Comparison of ENCODE assay signal across 19 cellular contexts in the genomic region with DNA sequence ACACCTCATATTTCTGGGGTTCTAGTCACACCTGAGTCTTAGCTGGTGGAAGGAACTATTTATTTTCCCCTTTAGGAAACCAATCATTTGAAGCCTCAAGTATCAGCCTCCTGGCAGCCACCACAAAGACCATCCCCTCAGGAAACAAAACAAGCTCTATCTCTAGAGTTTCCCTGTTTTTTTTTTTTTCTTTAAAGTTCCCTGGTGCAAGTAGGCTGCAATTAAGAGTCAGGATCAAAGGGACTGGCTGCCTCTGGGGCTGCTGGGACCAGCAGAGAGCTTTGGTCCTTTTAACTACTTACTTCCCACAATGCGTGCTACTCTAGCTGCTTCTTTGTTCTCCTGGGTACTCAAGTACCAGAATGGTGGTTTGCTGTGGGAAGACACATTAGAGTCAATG.
"Had no signal": no experiment of that assay in that cellular context is flagged by ENCODE, and none has a peak within 500 bp of the region (broad histone marks: within the 10 kb centered on the region; RNA-seq: fewer than 3 reads in every experiment).

No MANE protein-coding gene starts in this region.

- H3K27me3 Mint-ChIP-seq: activated CD8-positive, alpha-beta T cell treated with anti-CD3 and anti-CD28 coated beads for 36 hours; activated naive CD8-positive, alpha-beta T cell had no signal

- ATAC-seq: activated CD8-positive, alpha-beta T cell treated with anti-CD3 and anti-CD28 coated beads for 36 hours; body of pancreas; foreskin keratinocyte; stimulated activated effector memory CD8-positive, alpha-beta T cell treated with anti-CD3 and anti-CD28 coated beads, Interleukin-12 subunit alpha, Interleukin-12 subunit beta, amount 100 ng/mL, for 72 hours had no signal

- H3K9me3 Mint-ChIP-seq: activated CD8-positive, alpha-beta T cell treated with anti-CD3 and anti-CD28 coated beads for 36 hours; stimulated activated effector memory CD8-positive, alpha-beta T cell treated with anti-CD3 and anti-CD28 coated beads, Interleukin-12 subunit alpha, Interleukin-12 subunit beta, amount 100 ng/mL, for 72 hours had no signal

- H3K27ac ChIP-seq: coronary artery, foreskin keratinocyte, SJCRH30 had no signal

- H3K27me3 ChIP-seq: body of pancreas, foreskin keratinocyte, pancreas, SJCRH30, upper lobe of left lung had no signal

- H3K4me3 ChIP-seq: body of pancreas, coronary artery, pancreas, SJCRH30, upper lobe of left lung had no signal

- H3K9me3 ChIP-seq: body of pancreas, pancreas, SJCRH30, upper lobe of left lung had no signal

- DNase-seq: activated CD4-positive, alpha-beta T cell treated with anti-CD3 and anti-CD28 coated beads for 4 hours; activated CD8-positive, alpha-beta T cell treated with anti-CD3 and anti-CD28 coated beads for 36 hours; activated gamma-delta T cell treated with Interleukin-2 at 50 U/mL for 16 hours; activated T-cell treated with anti-CD3 and anti-CD28 coated beads, Interleukin-2, amount 50 U/mL, for 48 hours; amygdala; body of pancreas; central memory CD4-positive, alpha-beta T cell; effector CD4-positive, alpha-beta T cell; foreskin keratinocyte; left colon; nephron progenitor cell; pancreas; SJCRH30; stimulated activated CD4-positive, alpha-beta T cell treated with anti-CD3 and anti-CD28 coated beads, Interleukin-12 subunit alpha, Interleukin-12 subunit beta, amount 100 ng/mL, for 4 hours; T-helper 2 cell; upper lobe of left lung had no signal

- H3K36me3 ChIP-seq: pancreas, upper lobe of left lung had no signal

- H3K4me1 ChIP-seq: SJCRH30 had no signal

- H3K4me3 Mint-ChIP-seq: activated CD8-positive, alpha-beta T cell treated with anti-CD3 and anti-CD28 coated beads for 36 hours; activated naive CD8-positive, alpha-beta T cell; nephron progenitor cell; stimulated activated effector memory CD8-positive, alpha-beta T cell treated with anti-CD3 and anti-CD28 coated beads, Interleukin-12 subunit alpha, Interleukin-12 subunit beta, amount 100 ng/mL, for 72 hours had no signal

- H3K27ac Mint-ChIP-seq: activated CD8-positive, alpha-beta T cell treated with anti-CD3 and anti-CD28 coated beads for 36 hours; activated naive CD8-positive, alpha-beta T cell; stimulated activated effector memory CD8-positive, alpha-beta T cell treated with anti-CD3 and anti-CD28 coated beads, Interleukin-12 subunit alpha, Interleukin-12 subunit beta, amount 100 ng/mL, for 72 hours had no signal
